Comparison of ENCODE assay signal across 8 cellular contexts in the genomic region with DNA sequence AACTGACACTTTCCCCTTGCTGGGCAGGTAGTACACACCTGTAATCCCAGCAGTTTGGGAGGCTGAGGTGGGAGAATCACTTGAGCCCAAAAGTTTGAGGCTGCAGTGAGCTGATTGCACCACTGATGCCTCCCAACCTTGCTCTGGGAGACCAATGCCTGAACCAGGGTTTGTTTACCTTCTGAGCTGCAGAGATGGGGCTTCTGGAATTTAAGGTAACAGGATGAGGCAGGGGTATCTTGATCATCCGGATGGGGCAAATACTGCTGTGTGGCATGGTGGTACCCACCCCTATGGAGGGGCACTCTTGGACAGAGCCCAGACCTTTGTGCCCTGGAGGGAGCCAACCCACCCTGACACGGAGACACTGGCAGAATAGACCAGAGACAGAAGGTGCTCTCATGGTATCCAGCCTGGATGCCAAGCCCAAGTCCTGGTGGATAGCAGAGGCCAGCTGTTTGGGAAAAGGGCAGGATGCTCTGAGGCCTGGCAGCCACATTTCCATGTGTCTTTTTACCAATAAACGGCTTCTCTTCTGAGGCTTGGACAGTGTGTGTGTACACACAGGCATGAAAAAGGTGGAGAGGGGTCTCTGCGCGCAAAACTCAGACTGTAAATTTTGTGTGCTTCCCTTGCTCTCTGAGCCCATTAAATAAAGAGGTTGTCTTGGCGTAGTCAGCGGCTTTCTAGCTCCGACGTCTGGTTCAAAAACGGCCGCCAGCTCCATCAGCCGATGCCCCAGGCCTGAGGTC. TPM values are rescaled to one million over a fixed set of nuclear protein-coding genes. Genes with fewer than 3 reads are reported as not detected.
DNase-seq lines count a peak whose midpoint lies in the region; ATAC-seq, FAIRE-seq and TF ChIP-seq lines count a peak whose summit lies in the region.

No MANE protein-coding gene starts in this region.

- no peak overlapping the region for H2AFZ ChIP-seq in OCI-LY1 (ENCODE audit: low read length)
- H2AFZ ChIP-seq in osteoblast (ENCODE audit: low read length), result peak overlapping the region; percentile 96

- DNase-seq in COLO668 (lab: John Stamatoyannopoulos, UW; ENCODE audit: unreplicated experiment) (peak; percentile 30), endodermal cell (peak; percentile 59), osteoblast (ENCODE audit: insufficient read length, low spot score, missing footprints) (peak; percentile 91), RCC 7860 (ENCODE audit: low spot score) (no peak), NCI-H2107 (lab: John Stamatoyannopoulos, UW) (no peak)
- no peak for DNase-seq in stimulated activated CD4-positive, alpha-beta T cell treated with anti-CD3 and anti-CD28 coated beads, Interleukin-2, amount 100 ng/mL, for 48 hours

- H3K27me3 Mint-ChIP-seq in endodermal cell (ENCODE audit: insufficient read depth), result peaks cover 12% of the 10 kb centered on the region

- H4K20me1 ChIP-seq in OCI-LY1 (ENCODE audit: insufficient read depth, low read length) (no peaks in the 10 kb centered on the region), osteoblast (ENCODE audit: insufficient read depth, low read length) (no peaks in the 10 kb centered on the region)

- H3K9me2 ChIP-seq in OCI-LY1 (ENCODE audit: low read depth, low read length), result no peaks in the 10 kb centered on the region

- peak overlapping the region; percentile 50 for H3K4me3 ChIP-seq in OCI-LY1 (ENCODE audit: low read depth, low read length, poor library complexity, severe bottlenecking)
- H3K4me3 ChIP-seq in endodermal cell (ENCODE audit: low read length), result peak overlapping the region; percentile 73
- H3K4me3 ChIP-seq in osteoblast (ENCODE audit: insufficient read depth, low read length), result peak overlapping the region; percentile 81

- peaks cover 16% of the 10 kb centered on the region for H3K36me3 Mint-ChIP-seq in endodermal cell (ENCODE audit: low read depth)

- WGBS in endodermal cell (ENCODE audit: insufficient coverage in 1 of 2, insufficient read length in 1 of 2), 2 experiments, result 22 to 35% methylated on average over 9 to 12 of the region's 12 CpGs

- H3K4me2 ChIP-seq in OCI-LY1 (ENCODE audit: low read length), result peak overlapping the region; percentile 75
- H3K4me2 ChIP-seq in osteoblast (ENCODE audit: insufficient read depth, low read length), result peak overlapping the region; percentile 94

- H3F3A ChIP-seq in OCI-LY1 (ENCODE audit: insufficient read depth, low read length), result no peaks in the 10 kb centered on the region

- H3K4me3 Mint-ChIP-seq in endodermal cell, result peak overlapping the region; percentile 65

- H3K9me3 Mint-ChIP-seq in endodermal cell, result no peaks in the 10 kb centered on the region

- H3K79me2 ChIP-seq in OCI-LY1 (ENCODE audit: insufficient read depth, low read length), result no peaks in the 10 kb centered on the region
- H3K79me2 ChIP-seq in osteoblast (ENCODE audit: insufficient read depth, low read length), result peaks cover 17% of the 10 kb centered on the region

- FAIRE-seq in RCC 7860 (lab: Jason Lieb, UNC), result no peak

- peak overlapping the region; percentile 97 for H3K27ac Mint-ChIP-seq in endodermal cell

- H3K27me3 ChIP-seq in OCI-LY1 (ENCODE audit: insufficient read depth, low read length) (no peaks in the 10 kb centered on the region), endodermal cell (ENCODE audit: control insufficient read depth, insufficient read depth, low read length, poor library complexity, severe bottlenecking) (no peaks in the 10 kb centered on the region), osteoblast (ENCODE audit: insufficient read depth, low read length) (no peaks in the 10 kb centered on the region)

- no peak for ATAC-seq in HG02623 (IDR thresholded peaks at IDR 0.05; ENCODE audit: unreplicated experiment)

- H3K36me3 ChIP-seq in OCI-LY1 (ENCODE audit: insufficient read depth, low read length), result peaks cover 30% of the 10 kb centered on the region
- H3K36me3 ChIP-seq in endodermal cell (ENCODE audit: control insufficient read depth, insufficient read depth, low read length), result peaks cover 25% of the 10 kb centered on the region
- H3K36me3 ChIP-seq in osteoblast (ENCODE audit: insufficient read depth, low read length), result peaks cover 4% of the 10 kb centered on the region

- H3K27ac ChIP-seq in OCI-LY1 (ENCODE audit: low read depth, low read length, poor library complexity, severe bottlenecking) (no peak overlapping the region), endodermal cell (ENCODE audit: low read depth, low read length) (peak overlapping the region; percentile 99), osteoblast (ENCODE audit: low read depth, low read length) (peak overlapping the region; percentile 82)

- TF ChIP-seq CTCF in OCI-LY1 (IDR thresholded peaks at IDR 0.05; ENCODE audit: low read length) (no peak), endodermal cell (conservative IDR thresholded peaks at IDR 0.05) (no peak), osteoblast (IDR thresholded peaks at IDR 0.05; ENCODE audit: extremely low read depth, low read depth, low read length) (no peak)

- no peaks in the 10 kb centered on the region for H3K9me3 ChIP-seq in OCI-LY1 (ENCODE audit: low read length)
- no peaks in the 10 kb centered on the region for H3K9me3 ChIP-seq in endodermal cell (ENCODE audit: control insufficient read depth, low read length)
- H3K9me3 ChIP-seq in osteoblast (ENCODE audit: low read depth, low read length), result no peaks in the 10 kb centered on the region

- peak overlapping the region; percentile 24; the same call in 1 of the 2 replicates for H3K9ac ChIP-seq in OCI-LY1 (ENCODE audit: low read length)
- peak overlapping the region; percentile 84 for H3K9ac ChIP-seq in endodermal cell (ENCODE audit: extremely low read depth, low read length, poor library complexity, severe bottlenecking)

- peaks cover 27% of the 10 kb centered on the region for H3K4me1 Mint-ChIP-seq in endodermal cell

- peaks cover 27% of the 10 kb centered on the region for H3K4me1 ChIP-seq in OCI-LY1 (ENCODE audit: insufficient read depth, low read length, severe bottlenecking)
- no peaks in the 10 kb centered on the region for H3K4me1 ChIP-seq in endodermal cell (ENCODE audit: control insufficient read depth, insufficient read depth, low read length)
- H3K4me1 ChIP-seq in osteoblast (ENCODE audit: insufficient read depth, low read length), result peaks cover 17% of the 10 kb centered on the region

RNA-seq across cellular contexts. Expression of a gene that starts 4.4 kb away (rescaled TPM):
- 10 to 100 TPM; 40.1 to 58.4 TPM for total RNA-seq in endodermal cell
- 66.8 TPM for polyA plus RNA-seq in endodermal cell (2013, experiment 1 of 2)
- polyA plus RNA-seq in endodermal cell (2013, experiment 2 of 2), result 70.0 TPM
- 10.0 and 10.9 TPM in 2 replicates for total RNA-seq in osteoblast

RNA-seq across cellular contexts. Expression of a gene that starts 7.8 kb away (rescaled TPM):
- 10 to 100 TPM; 14.7 to 16.6 TPM for total RNA-seq in endodermal cell
- polyA plus RNA-seq in endodermal cell (2013, experiment 1 of 2), result 9.5 TPM
- 9.1 TPM for polyA plus RNA-seq in endodermal cell (2013, experiment 2 of 2)
- 10.9 and 14.8 TPM in 2 replicates for total RNA-seq in osteoblast

RNA-seq across cellular contexts. Expression of a gene that starts 17.2 kb away (rescaled TPM):
- total RNA-seq in endodermal cell (1 to 10 TPM; 1.1 to 2.3 TPM), osteoblast (0.29 TPM in 1 of 2 replicates, not detected in the other)
- 3.3 TPM for polyA plus RNA-seq in endodermal cell (2013, experiment 1 of 2)
- polyA plus RNA-seq in endodermal cell (2013, experiment 2 of 2), result 2.0 TPM

RNA-seq across cellular contexts. Expression of a gene that starts 25.0 kb away (rescaled TPM):
- 1 to 10 TPM in 1 of 2 donors, not detected in 1; 1.2 TPM for total RNA-seq in endodermal cell
- polyA plus RNA-seq in endodermal cell (2013, experiment 1 of 2), result 0.64 TPM
- polyA plus RNA-seq in endodermal cell (2013, experiment 2 of 2), result 0.62 TPM
- total RNA-seq in osteoblast, result not detected in 2 replicates

RNA-seq across cellular contexts. Expression of a gene that starts 29.3 kb away (rescaled TPM):
- 10 to 100 TPM; 30.7 to 36.3 TPM for total RNA-seq in endodermal cell
- polyA plus RNA-seq in endodermal cell (2013, experiment 1 of 2), result 32.4 TPM
- 27.8 TPM for polyA plus RNA-seq in endodermal cell (2013, experiment 2 of 2)
- 26.5 and 31.5 TPM in 2 replicates for total RNA-seq in osteoblast

Comparison
In these comparisons a context has a peak if more than half of its experiments do, and no peak if none do; other contexts are left out.
1. DNase-seq: peak in COLO668 (single experiment), endodermal cell (single experiment) and osteoblast (single experiment); none in RCC 7860 (single experiment), stimulated activated CD4-positive, alpha-beta T cell treated with anti-CD3 and anti-CD28 coated beads, Interleukin-2, amount 100 ng/mL, for 48 hours (0 of 2) and NCI-H2107 (single experiment).
2. Peak in every context shown above with its lines, with median percentiles within 50 percentile points of each other: H3K4me3 ChIP-seq.